Comparison of ENCODE assay signal across 11 cellular contexts in the genomic region with DNA sequence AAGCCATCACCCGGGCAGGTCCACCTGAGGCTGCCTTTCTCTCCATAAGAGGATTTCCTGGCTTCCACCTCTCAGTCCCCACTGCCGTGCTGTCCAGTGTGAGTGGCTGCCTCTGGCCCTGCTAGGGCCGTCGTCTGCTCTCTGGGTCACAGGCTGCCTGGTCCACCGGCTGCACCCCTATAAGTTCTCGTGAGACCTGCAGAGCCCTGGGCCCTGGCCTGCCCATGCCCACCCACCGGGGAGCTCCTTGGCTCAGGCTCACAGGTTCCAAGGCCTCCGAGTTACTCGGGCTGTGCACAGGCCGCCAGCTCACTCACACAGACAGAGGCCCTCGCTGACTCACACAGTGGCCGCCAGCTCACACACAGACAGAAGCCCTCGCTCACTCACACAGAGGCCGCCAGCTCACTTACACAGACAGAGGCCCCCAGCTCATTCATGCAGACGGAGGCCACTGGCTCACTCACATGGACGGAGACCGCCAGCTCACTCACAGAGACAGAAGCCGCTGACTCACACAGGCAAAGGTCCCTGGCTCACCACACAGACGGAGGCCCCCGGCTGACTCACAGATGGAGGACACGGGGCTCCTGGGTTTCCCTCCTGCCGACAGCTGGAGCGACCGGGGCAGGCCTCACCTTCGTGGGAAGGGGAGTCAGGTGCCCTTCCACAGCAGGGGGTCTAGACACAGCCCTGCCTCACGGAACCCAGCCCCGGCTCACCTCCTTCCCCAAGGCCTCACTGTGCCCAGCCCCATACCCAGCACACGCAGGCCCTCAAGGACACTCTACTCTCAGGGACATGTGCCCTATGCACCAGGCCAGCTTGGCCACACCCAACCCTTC.
DNase-seq lines count a peak whose midpoint lies in the region; ATAC-seq and TF ChIP-seq lines count a peak whose summit lies in the region.
"Had no signal": no experiment of that assay in that cellular context is flagged by ENCODE, and none has a peak within 500 bp of the region (broad histone marks: within the 10 kb centered on the region; RNA-seq: fewer than 3 reads in every experiment).

No MANE protein-coding gene starts in this region.

- H3K4me1 Mint-ChIP-seq in H9: peaks cover 2% of the 10 kb centered on the region in 2 experiments; a peak in 1 of 4 replicates
- H3K4me1 Mint-ChIP-seq in CD4-positive, alpha-beta T cell (ENCODE audit: low read depth): no peaks in the 10 kb centered on the region

- peaks cover 16% of the 10 kb centered on the region for H3K9me3 ChIP-seq in SJSA1 (replicated peaks)
- no peaks in the 10 kb centered on the region for H3K9me3 ChIP-seq in hepatocyte (ENCODE audit: low read depth)
- no peaks in the 10 kb centered on the region for H3K9me3 ChIP-seq in H9 (ENCODE audit: control insufficient read depth, low read depth, low read length)
- H3K9me3 ChIP-seq in CD4-positive, alpha-beta T cell (ENCODE audit: control insufficient read depth, low read length): no peaks in the 10 kb centered on the region

- ATAC-seq in stimulated activated naive CD8-positive, alpha-beta T cell treated with anti-CD3 and anti-CD28 coated beads, Interleukin-15, Interleukin-2, amounts not matched to agents 100 U/mL and 50 U/mL, for 24 hours: peak; percentile 50
- no peak for ATAC-seq in CD4-positive, alpha-beta T cell (ENCODE audit: poor library complexity)
- ATAC-seq: activated CD4-positive, CD25-positive, alpha-beta regulatory T cell treated with anti-CD3 and anti-CD28 coated beads, Interleukin-2, amount 50 U/mL, for 24 hours had no signal

- H3K4ac ChIP-seq in H9 (ENCODE audit: low read depth, low read length): no peak overlapping the region

- no peak overlapping the region for H2BK5ac ChIP-seq in H9 (ENCODE audit: insufficient read length, low read length)

- no peak overlapping the region for H3K18ac ChIP-seq in H9 (ENCODE audit: insufficient read length, low read depth, low read length)

- H3K56ac ChIP-seq in H9 (ENCODE audit: insufficient read length, low read depth, low read length): no peak overlapping the region

- H3K4me1 ChIP-seq in SJSA1 (replicated peaks): peaks cover 3% of the 10 kb centered on the region; the same call in 1 of the 2 replicates
- no peaks in the 10 kb centered on the region for H3K4me1 ChIP-seq in hepatocyte (ENCODE audit: insufficient read depth)
- no peaks in the 10 kb centered on the region for H3K4me1 ChIP-seq in H9 (ENCODE audit: insufficient read depth, low read length)

- no peak overlapping the region for H3K27ac Mint-ChIP-seq in H9
- no peak overlapping the region for H3K27ac Mint-ChIP-seq in CD4-positive, alpha-beta T cell

- no peak overlapping the region for H4K91ac ChIP-seq in H9 (ENCODE audit: insufficient read length, low read depth, low read length)

- H3K9me3 Mint-ChIP-seq in H9: peaks cover 4 to 8% of the 10 kb centered on the region in 2 experiments; a peak in 4 of 5 replicates
- peaks cover 2% of the 10 kb centered on the region for H3K9me3 Mint-ChIP-seq in CD4-positive, alpha-beta T cell

- H3K79me2 ChIP-seq in hepatocyte (no peaks in the 10 kb centered on the region), H9 (ENCODE audit: insufficient read depth, low read length) (no peaks in the 10 kb centered on the region)

- POLR2A ChIA-PET in CD4-positive, alpha-beta T cell (lab: Charles Lee): no interaction called here

- no peak overlapping the region for H2AK5ac ChIP-seq in H9 (ENCODE audit: insufficient read length, low read length)

- H3K27ac ChIP-seq in SJSA1: no peak overlapping the region
- peak overlapping the region; percentile 81 for H3K27ac ChIP-seq in hepatocyte
- H3K27ac ChIP-seq in H9 (ENCODE audit: insufficient read length, low read depth, low read length): no peak overlapping the region
- no peak overlapping the region for H3K27ac ChIP-seq in CD4-positive, alpha-beta T cell (ENCODE audit: low read depth, low read length)
- H3K27ac ChIP-seq: skin epidermis had no signal

- DNase-seq in activated CD4-positive, alpha-beta T cell treated with anti-CD3 and anti-CD28 coated beads for 48 hours: peak; percentile 31
- no peak for DNase-seq in activated CD4-positive, alpha-beta T cell treated with anti-CD3 and anti-CD28 coated beads for 1 hour
- DNase-seq in SJSA1 (ENCODE audit: low read depth in 1 of 2, low spot score in 2 of 2) (peak; percentile 56 to 74), hepatocyte (ENCODE audit: low spot score) (peak; percentile 84), H9 (no peak), HUDEP-2 (lab: John Stamatoyannopoulos, UW; ENCODE audit: unreplicated experiment in 76 of 76) (no peak)
- DNase-seq in stimulated activated naive CD8-positive, alpha-beta T cell treated with anti-CD3 and anti-CD28 coated beads, Interleukin-15, Interleukin-2, amounts not matched to agents 100 U/mL and 50 U/mL, for 24 hours: no peak
- no peak for DNase-seq in CD4-positive, alpha-beta T cell
- DNase-seq: activated naive CD4-positive, alpha-beta T cell had no signal

- no peak overlapping the region for H3K23ac ChIP-seq in H9 (ENCODE audit: insufficient read length, low read depth, low read length)

- no peak overlapping the region for H3T11ph ChIP-seq in H9 (ENCODE audit: low read length)

- no peaks in the 10 kb centered on the region for H4K20me1 ChIP-seq in hepatocyte (ENCODE audit: insufficient read depth, poor library complexity, severe bottlenecking)
- no peaks in the 10 kb centered on the region for H4K20me1 ChIP-seq in H9 (ENCODE audit: control insufficient read depth, insufficient read depth, insufficient read length)

- no peak overlapping the region for H4K5ac ChIP-seq in H9 (ENCODE audit: insufficient read length, low read depth, low read length)

- no peak for TF ChIP-seq CTCF in hepatocyte (IDR thresholded peaks at IDR 0.05; ENCODE audit: poor library complexity)
- no peak for TF ChIP-seq CTCF in H9 (conservative IDR thresholded peaks at IDR 0.05)
- TF ChIP-seq CTCF in CD4-positive, alpha-beta T cell (IDR thresholded peaks at IDR 0.05): no peak

- H2AFZ ChIP-seq in hepatocyte (no peak overlapping the region), H9 (ENCODE audit: low read length) (no peak overlapping the region)

- no peak overlapping the region for H2BK20ac ChIP-seq in H9 (ENCODE audit: low read depth, low read length, poor library complexity, severe bottlenecking)

- CTCF ChIA-PET in CD4-positive, alpha-beta T cell (lab: Charles Lee): no interaction called here

- no peak overlapping the region for H4K8ac ChIP-seq in H9 (replicated peaks; ENCODE audit: insufficient read length, low read depth, low read length)

- intact Hi-C loops in CD4-positive, alpha-beta T cell (cut with DNase I, micrococcal nuclease): no loop called here

- no peak overlapping the region for H3K4me3 ChIP-seq in SJSA1
- H3K4me3 ChIP-seq in hepatocyte: no peak overlapping the region
- H3K4me3 ChIP-seq: skin epidermis had no signal

- no peak overlapping the region for H3K4me3 Mint-ChIP-seq in H9
- no peak overlapping the region for H3K4me3 Mint-ChIP-seq in CD4-positive, alpha-beta T cell

- no peak overlapping the region for H3K9ac ChIP-seq in H9 (ENCODE audit: extremely low read depth, insufficient read length, low read length)

- no peaks in the 10 kb centered on the region for H3K36me3 ChIP-seq in SJSA1
- H3K36me3 ChIP-seq in hepatocyte (replicated peaks; ENCODE audit: insufficient read depth, low read depth): no peaks in the 10 kb centered on the region

- H3K27me3 Mint-ChIP-seq in H9 (ENCODE audit: low read depth): peaks cover 7% of the 10 kb centered on the region
- no peaks in the 10 kb centered on the region for H3K27me3 Mint-ChIP-seq in CD4-positive, alpha-beta T cell

- H3K14ac ChIP-seq in H9 (ENCODE audit: insufficient read depth, low read length): no peak overlapping the region

- H3K4me2 ChIP-seq in hepatocyte (no peak overlapping the region), H9 (ENCODE audit: insufficient read depth, insufficient read length, low read length) (no peak overlapping the region)

- no peak overlapping the region for H2BK12ac ChIP-seq in H9 (ENCODE audit: insufficient read length, low read depth, low read length)

- H3K79me1 ChIP-seq in H9 (ENCODE audit: insufficient read depth, low read depth, low read length, poor library complexity, severe bottlenecking): no peaks in the 10 kb centered on the region

- H2BK120ac ChIP-seq in H9 (ENCODE audit: low read depth, low read length, poor library complexity, severe bottlenecking): no peak overlapping the region

- 70% methylated on average over 27 of the region's 28 CpGs for WGBS in hepatocyte (ENCODE audit: low lambda C conversion rate, missing lambda C conversion rate)
- no CpG with 5 or more reads among the region's 28 CpGs for WGBS in H9 (ENCODE audit: extremely low coverage, insufficient read length, low lambda C conversion rate)

- peaks cover 0 to 5% (median 0%) of the 10 kb centered on the region in 3 experiments; a peak in 1 of 7 replicates for H3K36me3 Mint-ChIP-seq in H9 (ENCODE audit: insufficient read depth in 1 of 3, low read depth in 3 of 3)
- H3K36me3 Mint-ChIP-seq in CD4-positive, alpha-beta T cell (ENCODE audit: low read depth): no peaks in the 10 kb centered on the region

- H3K27me3 ChIP-seq in SJSA1 (replicated peaks) (no peaks in the 10 kb centered on the region), hepatocyte (no peaks in the 10 kb centered on the region), H9 (ENCODE audit: insufficient read depth, low read length) (no peaks in the 10 kb centered on the region)
- no peaks in the 10 kb centered on the region for H3K27me3 ChIP-seq in CD4-positive, alpha-beta T cell (ENCODE audit: control insufficient read depth, insufficient read depth, low read length)

- H2BK15ac ChIP-seq in H9 (ENCODE audit: low read depth, low read length): no peak overlapping the region

- no peaks in the 10 kb centered on the region for H3K23me2 ChIP-seq in H9 (ENCODE audit: insufficient read length, low read depth, low read length, poor library complexity, severe bottlenecking)

- H3K9me2 ChIP-seq in hepatocyte (replicated peaks; ENCODE audit: insufficient read depth): no peaks in the 10 kb centered on the region

Comparison
In these comparisons a context has a peak if more than half of its experiments do, and no peak if none do; other contexts are left out.
1. DNase-seq: peak in activated CD4-positive, alpha-beta T cell treated with anti-CD3 and anti-CD28 coated beads for 48 hours (single experiment), SJSA1 (2 of 2) and hepatocyte (single experiment); none in activated CD4-positive, alpha-beta T cell treated with anti-CD3 and anti-CD28 coated beads for 1 hour (single experiment), stimulated activated naive CD8-positive, alpha-beta T cell treated with anti-CD3 and anti-CD28 coated beads, Interleukin-15, Interleukin-2, amounts not matched to agents 100 U/mL and 50 U/mL, for 24 hours (single experiment), H9 (single experiment), HUDEP-2 (0 of 76) and CD4-positive, alpha-beta T cell (0 of 10).